In genomic region chr11:693887-694562, GRCh38 we compare ENCODE assay signal across 8 cellular contexts. TPM values are rescaled to one million over a fixed set of nuclear protein-coding genes. Genes with fewer than 3 reads are reported as not detected.
DNase-seq lines count a peak whose midpoint lies in the region; ATAC-seq, FAIRE-seq and TF ChIP-seq lines count a peak whose summit lies in the region.

No MANE protein-coding gene starts in this region.

- H3K9me3 ChIP-seq in CD4-positive, CD25-positive, alpha-beta regulatory T cell (ENCODE audit: control insufficient read depth in 2 of 2, low read length in 2 of 2): no peaks in the 10 kb centered on the region
- H3K9me3 ChIP-seq in Loucy (ENCODE audit: insufficient read depth, low read depth, low read length): no peaks in the 10 kb centered on the region

- peaks cover 73% of the 10 kb centered on the region for H3K79me2 ChIP-seq in Loucy (ENCODE audit: insufficient read depth, low read length)

- H3F3A ChIP-seq in Loucy (ENCODE audit: low read depth): peaks cover 8% of the 10 kb centered on the region; the same call in 1 of the 2 replicates

- H3K4me2 ChIP-seq in Loucy (ENCODE audit: low read depth, low read length, poor library complexity, severe bottlenecking): peak overlapping the region; percentile 98

- peak overlapping the region; percentile 92 to 98 (median 97) for H3K27ac Mint-ChIP-seq in CD4-positive, CD25-positive, alpha-beta regulatory T cell
- H3K27ac Mint-ChIP-seq in nephron progenitor cell: no peak overlapping the region

- H3K4me3 Mint-ChIP-seq in CD4-positive, CD25-positive, alpha-beta regulatory T cell: peak overlapping the region; percentile 85 to 88 (median 86)
- peak overlapping the region; percentile 81 for H3K4me3 Mint-ChIP-seq in nephron progenitor cell

- H3K27me3 Mint-ChIP-seq in CD4-positive, CD25-positive, alpha-beta regulatory T cell: no peaks in the 10 kb centered on the region
- peaks cover 3% of the 10 kb centered on the region for H3K27me3 Mint-ChIP-seq in nephron progenitor cell (ENCODE audit: low read depth, poor library complexity)

- H3K36me3 Mint-ChIP-seq in CD4-positive, CD25-positive, alpha-beta regulatory T cell: peaks cover 4% of the 10 kb centered on the region
- no peaks in the 10 kb centered on the region for H3K36me3 Mint-ChIP-seq in nephron progenitor cell (ENCODE audit: low read depth)

- H3K36me3 ChIP-seq in CD4-positive, CD25-positive, alpha-beta regulatory T cell (ENCODE audit: control insufficient read depth, insufficient read depth, low read length): peaks cover 7% of the 10 kb centered on the region
- H3K36me3 ChIP-seq in Loucy (ENCODE audit: insufficient read depth, low read length) (peaks cover 3% of the 10 kb centered on the region; the same call in 1 of the 2 replicates), brain microvascular endothelial cell (replicated peaks) (peaks cover 2% of the 10 kb centered on the region)

- ATAC-seq in CD4-positive, CD25-positive, alpha-beta regulatory T cell (ENCODE audit: low read depth in 2 of 2): no peak
- ATAC-seq in GM21526 (IDR thresholded peaks at IDR 0.05; ENCODE audit: low FRiP score, unreplicated experiment) (no peak), HG03469 (IDR thresholded peaks at IDR 0.05; ENCODE audit: unreplicated experiment) (no peak)

- no peaks in the 10 kb centered on the region for H3K9me3 Mint-ChIP-seq in CD4-positive, CD25-positive, alpha-beta regulatory T cell
- no peaks in the 10 kb centered on the region for H3K9me3 Mint-ChIP-seq in nephron progenitor cell

- peaks cover 13 to 61% (median 35%) of the 10 kb centered on the region in 4 donors for H3K4me1 Mint-ChIP-seq in CD4-positive, CD25-positive, alpha-beta regulatory T cell
- H3K4me1 Mint-ChIP-seq in nephron progenitor cell: peaks cover 61% of the 10 kb centered on the region

- FAIRE-seq in D721Med (lab: Jason Lieb, UNC): no peak

- no peak for DNase-seq in CD4-positive, CD25-positive, alpha-beta regulatory T cell
- DNase-seq in brain microvascular endothelial cell (no peak), nephron progenitor cell (no peak), D721Med (ENCODE audit: insufficient read length, low spot score) (no peak), DMS 273 treated with DMSO at 0.1 percent for 48 hours (lab: John Stamatoyannopoulos, UW) (no peak)

- H4K20me1 ChIP-seq in Loucy (ENCODE audit: insufficient read depth, low read length, poor library complexity, severe bottlenecking): peaks cover 26% of the 10 kb centered on the region

- peak overlapping the region; percentile 69 for H3K27ac ChIP-seq in CD4-positive, CD25-positive, alpha-beta regulatory T cell (ENCODE audit: insufficient read depth, low read length, poor library complexity, severe bottlenecking)
- H3K27ac ChIP-seq in brain microvascular endothelial cell: no peak overlapping the region

- TF ChIP-seq CTCF in Loucy (conservative IDR thresholded peaks at IDR 0.05; ENCODE audit: low read length) (no peak), brain microvascular endothelial cell (IDR thresholded peaks at IDR 0.05; ENCODE audit: low read depth, low read length, missing control alignments) (no peak), nephron progenitor cell (IDR thresholded peaks at IDR 0.05) (no peak), D721Med (IDR thresholded peaks at IDR 0.05; ENCODE audit: insufficient read depth, missing control alignments) (no peak)

- no peak overlapping the region for H2AFZ ChIP-seq in Loucy (ENCODE audit: low read length)

- peak overlapping the region; percentile 98 for H3K9ac ChIP-seq in Loucy (ENCODE audit: low read depth, low read length, poor library complexity, severe bottlenecking)

- no peaks in the 10 kb centered on the region for H3K9me2 ChIP-seq in Loucy (replicated peaks; ENCODE audit: low read depth, low read length)

- peaks cover 43% of the 10 kb centered on the region for H3K4me1 ChIP-seq in CD4-positive, CD25-positive, alpha-beta regulatory T cell (ENCODE audit: control insufficient read depth, insufficient read depth, low read length, poor library complexity, severe bottlenecking)
- peaks cover 70% of the 10 kb centered on the region for H3K4me1 ChIP-seq in Loucy (ENCODE audit: insufficient read depth, low read length, poor library complexity, severe bottlenecking)

- in situ Hi-C loops in brain microvascular endothelial cell (cut with HindIII; ENCODE audit: low pct_ligation_motif_present, low sequenced_read_pairs): no loop called here

- H3K27me3 ChIP-seq in CD4-positive, CD25-positive, alpha-beta regulatory T cell (ENCODE audit: control insufficient read depth, insufficient read depth, low read length): no peaks in the 10 kb centered on the region
- H3K27me3 ChIP-seq in Loucy (ENCODE audit: insufficient read depth, low read length, poor library complexity, severe bottlenecking) (no peaks in the 10 kb centered on the region), brain microvascular endothelial cell (replicated peaks) (no peaks in the 10 kb centered on the region)

- H3K4me3 ChIP-seq in CD4-positive, CD25-positive, alpha-beta regulatory T cell (ENCODE audit: low read depth, low read length): no peak overlapping the region
- H3K4me3 ChIP-seq in Loucy (ENCODE audit: low read length, poor library complexity, severe bottlenecking): peak overlapping the region; percentile 94
- peak overlapping the region; percentile 77 for H3K4me3 ChIP-seq in brain microvascular endothelial cell (ENCODE audit: low read depth, low read length)

RNA-seq across cellular contexts. Expression of gene DEAF1, which starts 1.0 kb away (rescaled TPM):
- 84.1 TPM for total RNA-seq in CD4-positive, CD25-positive, alpha-beta regulatory T cell
- polyA plus RNA-seq in CD4-positive, CD25-positive, alpha-beta regulatory T cell: 10 to 100 TPM; 33.5 to 46.5 (median 37.4) TPM

RNA-seq across cellular contexts. Expression of gene TMEM80, which starts 1.6 kb away (rescaled TPM):
- total RNA-seq in CD4-positive, CD25-positive, alpha-beta regulatory T cell: 26.3 TPM
- 10 to 100 TPM; 24.5 to 35.0 (median 27.0) TPM for polyA plus RNA-seq in CD4-positive, CD25-positive, alpha-beta regulatory T cell

RNA-seq across cellular contexts. Expression of gene EPS8L2, which starts 12.0 kb away (rescaled TPM):
- total RNA-seq in CD4-positive, CD25-positive, alpha-beta regulatory T cell: 11.2 TPM
- polyA plus RNA-seq in CD4-positive, CD25-positive, alpha-beta regulatory T cell: 10 to 100 TPM; 17.4 to 19.4 (median 18.3) TPM

RNA-seq across cellular contexts. Expression of gene TALDO1, which starts 53.2 kb away (rescaled TPM):
- total RNA-seq in CD4-positive, CD25-positive, alpha-beta regulatory T cell: 68.3 TPM
- polyA plus RNA-seq in CD4-positive, CD25-positive, alpha-beta regulatory T cell: 100 to 1,000 TPM; 227 to 274 (median 240) TPM

RNA-seq across cellular contexts. Expression of gene DRD4, which starts 57.0 kb away (rescaled TPM):
- not detected for total RNA-seq in CD4-positive, CD25-positive, alpha-beta regulatory T cell
- polyA plus RNA-seq in CD4-positive, CD25-positive, alpha-beta regulatory T cell: not detected
